Comparison of ENCODE assay signal across 33 cellular contexts in genomic region chr13:63420685-63421084, GRCh38.
DNase-seq lines count a peak whose midpoint lies in the region; ATAC-seq, FAIRE-seq and TF ChIP-seq lines count a peak whose summit lies in the region.
"Had no signal": no experiment of that assay in that cellular context is flagged by ENCODE, and none has a peak within 500 bp of the region (broad histone marks: within the 10 kb centered on the region; RNA-seq: fewer than 3 reads in every experiment).

No MANE protein-coding gene starts in this region.

- CTCF ChIA-PET in HEK293T (lab: Yijun Ruan, JAX) = interaction anchor here (0.6 kb wide), 2 partner anchors 120 to 212 kb away, joined by 3 read pairs; no protein-coding TSS in a partner anchor
- CTCF ChIA-PET in K562 (lab: Yijun Ruan, JAX; ENCODE audit: low intra/inter-chr PET ratio) = no interaction called here

- H4K20me1 ChIP-seq in K562 (replicated peaks; ENCODE audit: control insufficient read depth, insufficient read depth, low read length) = no peaks in the 10 kb centered on the region
- no peaks in the 10 kb centered on the region for H4K20me1 ChIP-seq in neural cell (ENCODE audit: insufficient read depth)
- H4K20me1 ChIP-seq: BLaER1; BLaER1 treated with 17β-estradiol and CSF1 and Interleukin-3, amounts not matched to agents 10 nM and 100 nM had no signal

- H3K4me3 ChIP-seq in K562 = no peak overlapping the region
- H3K4me3 ChIP-seq in neural cell (ENCODE audit: low read length) = no peak overlapping the region
- H3K4me3 ChIP-seq: A549; BLaER1; BLaER1 treated with 17β-estradiol and CSF1 and Interleukin-3, amounts not matched to agents 10 nM and 100 nM had no signal

- no peaks in the 10 kb centered on the region for H3F3A ChIP-seq in neural cell (ENCODE audit: insufficient read depth, low read length, poor library complexity, severe bottlenecking)

- no peak for DNase-seq in D721Med (ENCODE audit: insufficient read length, low spot score)
- DNase-seq in HEK293T (ENCODE audit: extremely low spot score) = no peak
- no peak for DNase-seq in K562 (ENCODE audit: extremely low read depth in 1 of 4, low spot score in 3 of 4)
- DNase-seq in AG08396 (ENCODE audit: low spot score) = no peak
- no peak for DNase-seq in DMS79 treated with DMSO at 0.1 percent for 48 hours (lab: John Stamatoyannopoulos, UW)
- DNase-seq: 8988T; ACHN; AML-193; BE2C; C1 segment of cervical spinal cord; Caco-2; Calu3; CD4-positive, alpha-beta memory T cell; CD4-positive, alpha-beta T cell; CD4-positive, CD25-positive, alpha-beta regulatory T cell; CD8-positive, alpha-beta memory T cell; CD8-positive, alpha-beta T cell; COR-L47; DMS 273 treated with DMSO at 0.1 percent for 48 hours; DMS153; DMS53; DMS79; DND-41; EL had no signal

- H3K4me2 ChIP-seq in K562 (ENCODE audit: insufficient read depth, low read length) = no peak overlapping the region
- H3K4me2 ChIP-seq in neural cell (ENCODE audit: low read length) = no peak overlapping the region
- H3K4me2 ChIP-seq: A549; BLaER1; BLaER1 treated with 17β-estradiol and CSF1 and Interleukin-3, amounts not matched to agents 10 nM and 100 nM had no signal

- in situ Hi-C loops in K562 (cut with MboI) = no loop called here

- H3K9me1 ChIP-seq in K562 (ENCODE audit: control insufficient read depth, insufficient read depth, low read length) = no peaks in the 10 kb centered on the region

- POLR2A ChIA-PET in HEK293T (lab: Yijun Ruan, JAX) (no interaction called here), K562 (lab: Yijun Ruan, JAX) (no interaction called here)

- BruUV-seq in K562 (replicated peaks; lab: Mats Ljungman, UMichigan) = no TSS peak

- no peak for TF ChIP-seq POLR2A in K562 (conservative IDR thresholded peaks at IDR 0.05)

- H3K36me3 ChIP-seq in K562 (ENCODE audit: control insufficient read depth, insufficient read depth, low read length) = no peaks in the 10 kb centered on the region
- no peaks in the 10 kb centered on the region for H3K36me3 ChIP-seq in neural cell (ENCODE audit: insufficient read depth, low read length)
- H3K36me3 ChIP-seq: BE2C; BLaER1; BLaER1 treated with 17β-estradiol and CSF1 and Interleukin-3, amounts not matched to agents 10 nM and 100 nM had no signal

- H3K27ac ChIP-seq in K562 (ENCODE audit: extremely low read depth, low read depth, low read length) = no peak overlapping the region
- H3K27ac ChIP-seq in neural cell (ENCODE audit: low read length) = peak overlapping the region; percentile 14
- H3K27ac ChIP-seq: 22Rv1; A549; BLaER1; BLaER1 treated with 17β-estradiol and CSF1 and Interleukin-3, amounts not matched to agents 10 nM and 100 nM; C4-2B had no signal

- intact Hi-C loops in K562 (cut with micrococcal nuclease) = no loop called here

- FAIRE-seq in D721Med (lab: Jason Lieb, UNC) = peak; percentile 6
- no peak for FAIRE-seq in K562 (lab: Jason Lieb, UNC)
- FAIRE-seq: A204.1, A549 had no signal

- no peaks in the 10 kb centered on the region for H3K27me3 ChIP-seq in K562 (ENCODE audit: control insufficient read depth in 2 of 2, insufficient read depth in 2 of 2, low read length in 2 of 2)
- H3K27me3 ChIP-seq in neural cell (ENCODE audit: insufficient read depth, low read depth, low read length) = no peaks in the 10 kb centered on the region
- H3K27me3 ChIP-seq: BE2C; BLaER1; BLaER1 treated with 17β-estradiol and CSF1 and Interleukin-3, amounts not matched to agents 10 nM and 100 nM had no signal

- TF ChIP-seq CTCF in D721Med (IDR thresholded peaks at IDR 0.05; ENCODE audit: insufficient read depth, missing control alignments) = no peak
- TF ChIP-seq CTCF in K562 (IDR thresholded peaks at IDR 0.05 in 2 of 3, conservative IDR thresholded peaks at IDR 0.05 in 1 of 3; ENCODE audit: insufficient read depth in 2 of 3, low read depth in 1 of 3, low read length in 3 of 3) = no peak
- TF ChIP-seq CTCF in neural cell (IDR thresholded peaks at IDR 0.05; ENCODE audit: poor library complexity, severe bottlenecking) = no peak

- no peaks in the 10 kb centered on the region for H3K9me2 ChIP-seq in neural cell (ENCODE audit: insufficient read depth, low read length)

- H3K79me2 ChIP-seq in K562 (ENCODE audit: control insufficient read depth, insufficient read depth, low read length) = no peaks in the 10 kb centered on the region
- no peaks in the 10 kb centered on the region for H3K79me2 ChIP-seq in neural cell (replicated peaks; ENCODE audit: insufficient read depth, low read length)

- TF ChIP-seq EP300 in K562 (IDR thresholded peaks at IDR 0.05; ENCODE audit: low read length) (no peak), neural cell (conservative IDR thresholded peaks at IDR 0.05; ENCODE audit: poor library complexity, severe bottlenecking) (peak; percentile 80)

- TF ChIP-seq RAD21 in K562 (CRISPR knock-in tag; conservative IDR thresholded peaks at IDR 0.05 in 1 of 2, IDR thresholded peaks at IDR 0.05 in 1 of 2) (no peak), neural cell (conservative IDR thresholded peaks at IDR 0.05) (no peak)

- H3K9ac ChIP-seq in K562 (ENCODE audit: insufficient read depth in 1 of 2, low read depth in 2 of 2, low read length in 2 of 2) = no peak overlapping the region
- H3K9ac ChIP-seq in neural cell (ENCODE audit: low read length) = no peak overlapping the region
- H3K9ac ChIP-seq: BLaER1; BLaER1 treated with 17β-estradiol and CSF1 and Interleukin-3, amounts not matched to agents 10 nM and 100 nM had no signal

- H3K4me1 ChIP-seq in K562 (replicated peaks in 1 of 2; ENCODE audit: control insufficient read depth in 2 of 2, insufficient read depth in 2 of 2, low read length in 2 of 2) = no peaks in the 10 kb centered on the region
- H3K4me1 ChIP-seq: A549; BE2C; BLaER1; BLaER1 treated with 17β-estradiol and CSF1 and Interleukin-3, amounts not matched to agents 10 nM and 100 nM had no signal

- no peaks in the 10 kb centered on the region for H3K9me3 ChIP-seq in K562 (replicated peaks; ENCODE audit: control insufficient read depth, insufficient read depth, low read depth, low read length)
- H3K9me3 ChIP-seq in neural cell (ENCODE audit: low read length) = no peaks in the 10 kb centered on the region
- H3K9me3 ChIP-seq: A549; BE2C; BLaER1; BLaER1 treated with 17β-estradiol and CSF1 and Interleukin-3, amounts not matched to agents 10 nM and 100 nM; Caco-2 had no signal

- ATAC-seq in K562 (no peak), GM21786 (IDR thresholded peaks at IDR 0.05; ENCODE audit: unreplicated experiment) (no peak)
- ATAC-seq in activated CD4-positive, CD25-positive, alpha-beta regulatory T cell treated with anti-CD3 and anti-CD28 coated beads, Interleukin-2, amount 50 U/mL, for 24 hours = no peak
- ATAC-seq: A549; CD8-positive, alpha-beta T cell had no signal

- H2AFZ ChIP-seq in K562 (ENCODE audit: low read depth, low read length) (no peak overlapping the region), neural cell (ENCODE audit: low read depth, low read length) (no peak overlapping the region)

TF ChIP-seq in HEK293T, 16 proteins besides CTCF, POLR2A, EP300 and RAD21:
- peak; percentile 61; the same call in 1 of the 2 replicates for TF ChIP-seq FOXM1 (IDR thresholded peaks at IDR 0.05; ENCODE audit: borderline replicate concordance)
- TF ChIP-seq HDGF (IDR thresholded peaks at IDR 0.05; ENCODE audit: borderline replicate concordance) = no peak
TF ChIP-seq in HEK293T: peak in this region for 1.

TF ChIP-seq in K562, 482 proteins besides CTCF, POLR2A, EP300 and RAD21:
- no peak for TF ChIP-seq ESRRB (CRISPR knock-in tag; IDR thresholded peaks at IDR 0.05; ENCODE audit: borderline replicate concordance)
- no peak for TF ChIP-seq TOE1 (IDR thresholded peaks at IDR 0.05; ENCODE audit: borderline replicate concordance)
- no peak for TF ChIP-seq TOE1 (CRISPR knock-in tag; IDR thresholded peaks at IDR 0.05; ENCODE audit: borderline replicate concordance, low read depth)
- no peak for TF ChIP-seq MXD1 (CRISPR knock-in tag; IDR thresholded peaks at IDR 0.05; ENCODE audit: borderline replicate concordance, poor library complexity, severe bottlenecking)
- 0 out of 2 replicates have a peak, but pooled peaks have one; percentile 0 for TF ChIP-seq BRCA1 (IDR thresholded peaks at IDR 0.05)
- no peak for TF ChIP-seq BRCA1 (CRISPR knock-in tag; IDR thresholded peaks at IDR 0.05)
- no peak for TF ChIP-seq MCM3 (IDR thresholded peaks at IDR 0.05)
- no peak for TF ChIP-seq NFATC3 (IDR thresholded peaks at IDR 0.05)

TF ChIP-seq in neural cell, 6 proteins besides CTCF, POLR2A, EP300 and RAD21:
- TF ChIP-seq POLR2AphosphoS5 (IDR thresholded peaks at IDR 0.05) (peak; percentile 51), TAF1 (IDR thresholded peaks at IDR 0.05; ENCODE audit: low read depth) (no peak)
TF ChIP-seq in neural cell: peak in this region for 1.
